Comparison of ENCODE assay signal across 1 cellular context in the genomic region with DNA sequence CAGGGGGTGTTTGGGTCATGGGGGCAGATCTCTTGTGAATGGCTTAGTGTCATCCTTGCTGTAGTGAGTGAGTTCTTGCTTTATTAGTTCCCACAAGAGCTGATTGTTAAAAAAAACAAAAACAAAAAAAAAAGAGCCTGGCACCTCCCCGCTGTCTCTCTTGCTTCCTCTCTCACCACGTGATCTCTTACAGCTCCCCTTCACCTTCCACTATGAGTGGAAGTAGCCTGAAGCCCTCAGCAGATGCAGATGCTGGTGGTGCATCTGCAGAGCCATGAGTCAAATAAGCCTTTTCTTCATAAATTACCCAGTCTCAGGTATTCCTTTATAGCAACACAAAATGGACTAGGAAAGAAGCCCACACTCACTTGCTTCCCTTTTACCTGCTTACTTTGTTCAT.
TF ChIP-seq lines count a peak whose summit lies in the region.

No MANE protein-coding gene starts in this region.

TF ChIP-seq in HEK293, 187 proteins besides CTCF, POLR2A, EP300 and RAD21 (continued from another document):
- TF ChIP-seq PRDM10 (tag by site-specific recombination; IDR thresholded peaks at IDR 0.05), result peak; percentile 37; the same call in 1 of the 2 replicates
